8 cellular contexts compared by ENCODE assay signal in genomic region chr12:49903700-49904423, GRCh38. TPM values are rescaled to one million over a fixed set of nuclear protein-coding genes. Genes with fewer than 3 reads are reported as not detected.
DNase-seq lines count a peak whose midpoint lies in the region; ATAC-seq, FAIRE-seq and TF ChIP-seq lines count a peak whose summit lies in the region.
"Had no signal": no experiment of that assay in that cellular context is flagged by ENCODE, and none has a peak within 500 bp of the region (broad histone marks: within the 10 kb centered on the region; RNA-seq: fewer than 3 reads in every experiment).

Gene FAIM2, minus strand, starts transcription at chr12:49903900. Its CDS starts 108 bp downstream, at chr12:49903792.

- H2AFZ ChIP-seq in mammary epithelial cell (ENCODE audit: low read depth, low read length): no peak within 1 kb of the TSS

- no peaks in the 10 kb centered on the region for H3K27me3 ChIP-seq in mammary epithelial cell (ENCODE audit: insufficient read depth, low read length)

- BruUV-seq in mammary epithelial cell (replicated peaks; lab: Mats Ljungman, UMichigan): no TSS peak

- in situ Hi-C loops in mammary epithelial cell (cut with MboI; ENCODE audit: low sequenced_read_pairs in 2 of 2): no loop called here

- H3K9ac ChIP-seq in mammary epithelial cell (ENCODE audit: insufficient read depth, low read length): no peak within 1 kb of the TSS
- H3K9ac ChIP-seq in kidney (ENCODE audit: low read length in 2 of 2): no peak within 1 kb of the TSS

- ATAC-seq in GM19395 (IDR thresholded peaks at IDR 0.05; ENCODE audit: unreplicated experiment): no peak

- peak within 1 kb of the TSS; percentile 42 for H3K4me3 ChIP-seq in Jurkat, Clone E6-1 (ENCODE audit: low read length)
- no peak within 1 kb of the TSS for H3K4me3 ChIP-seq in mammary epithelial cell (replicated peaks in 1 of 3; ENCODE audit: insufficient read depth in 1 of 3, low read depth in 2 of 3, low read length in 3 of 3)
- H3K4me3 ChIP-seq in kidney (ENCODE audit: low read length in 2 of 2): no peak within 1 kb of the TSS

- no peak within 1 kb of the TSS for H3K27ac ChIP-seq in mammary epithelial cell (ENCODE audit: insufficient read depth, low read depth, low read length)
- H3K27ac ChIP-seq in kidney (ENCODE audit: low read depth in 2 of 2, low read length in 2 of 2): no peak within 1 kb of the TSS
- H3K27ac ChIP-seq: VCaP had no signal

- intact Hi-C loops in mammary epithelial cell (cut with micrococcal nuclease) (no loop called here), kidney (cut with DNase I) (no loop called here)

- H3K9me3 ChIP-seq in mammary epithelial cell (replicated peaks; ENCODE audit: insufficient read depth, low read length): no peaks in the 10 kb centered on the region
- H3K9me3 ChIP-seq in kidney (ENCODE audit: control insufficient read depth in 1 of 2, low read length in 2 of 2): no peaks in the 10 kb centered on the region

- FAIRE-seq in kidney (lab: Jason Lieb, UNC): no peak

- 100% methylated on average over 4 of the region's 56 CpGs for WGBS in mammary epithelial cell (ENCODE audit: low coverage, missing lambda C conversion rate)

- dilution Hi-C loops in mammary epithelial cell (cut with HindIII; ENCODE audit: low sequenced_read_pairs): loop anchor here (5.0 kb wide), 2 partner anchors 37 to 103 kb away; no protein-coding TSS in a partner anchor

- CTCF ChIA-PET in mammary epithelial cell (lab: Charles Lee; ENCODE audit: low non-redundant PET): no interaction called here

- DNase-seq in Jurkat, Clone E6-1 (ENCODE audit: low read depth, low spot score): peak; percentile 25
- DNase-seq in T-helper 9 cell: peak; percentile 19
- no peak for DNase-seq in mammary epithelial cell
- DNase-seq in kidney: peak; percentile 88
- DNase-seq in stimulated activated CD4-positive, alpha-beta T cell treated with anti-CD3 and anti-CD28 coated beads, Interleukin-4, amount 100 ng/mL, for 4 hours: peak; percentile 42 to 44
- DNase-seq in GM10266 (ENCODE audit: extremely low spot score): no peak

- H3K4me1 ChIP-seq in mammary epithelial cell (ENCODE audit: insufficient read depth, low read length) (peaks cover 3% of the 10 kb centered on the region), kidney (ENCODE audit: control insufficient read depth in 1 of 2, insufficient read depth in 1 of 2, low read depth in 1 of 2, low read length in 2 of 2) (peaks cover 0 to 4% of the 10 kb centered on the region in 2 donors)

- no peaks in the 10 kb centered on the region for H3K79me2 ChIP-seq in mammary epithelial cell (ENCODE audit: insufficient read depth, low read length)

- no peaks in the 10 kb centered on the region for H4K20me1 ChIP-seq in mammary epithelial cell (ENCODE audit: insufficient read depth, low read length)

- H3K36me3 ChIP-seq in mammary epithelial cell (ENCODE audit: insufficient read depth, low read length) (no peaks in the 10 kb centered on the region), kidney (ENCODE audit: control insufficient read depth in 1 of 2, insufficient read depth in 2 of 2, low read length in 2 of 2) (no peaks in the 10 kb centered on the region)

- TF ChIP-seq CTCF in mammary epithelial cell (conservative IDR thresholded peaks at IDR 0.05 in 1 of 2, IDR thresholded peaks at IDR 0.05 in 1 of 2; ENCODE audit: extremely low read depth in 1 of 2, insufficient read depth in 1 of 2, low read depth in 1 of 2, low read length in 2 of 2) (no peak), kidney (IDR thresholded peaks at IDR 0.05; ENCODE audit: borderline replicate concordance, extremely low read depth, insufficient read depth) (no peak), GM10266 (IDR thresholded peaks at IDR 0.05; ENCODE audit: control insufficient read depth, insufficient read depth, low read depth, missing control alignments) (no peak)

- H3K4me2 ChIP-seq in mammary epithelial cell (ENCODE audit: insufficient read depth, low read depth, low read length): peak within 1 kb of the TSS; percentile 48

RNA-seq across cellular contexts. Expression of gene FAIM2, which starts in this region (rescaled TPM):
- polyA plus RNA-seq in Jurkat, Clone E6-1 (2012; ENCODE audit: insufficient read depth, insufficient read length): 0.25 TPM
- total RNA-seq in mammary epithelial cell (not detected), kidney (5.5 TPM)
- polyA plus RNA-seq in mammary epithelial cell (not detected), kidney (ENCODE audit: insufficient read depth, low read depth, low replicate concordance) (1.3 TPM)
- not detected for polyA minus RNA-seq in mammary epithelial cell

Comparison
In these comparisons a context has a peak if more than half of its experiments do, and no peak if none do; other contexts are left out.
1. DNase-seq: peak in Jurkat, Clone E6-1 (single experiment), T-helper 9 cell (single experiment), kidney (single experiment) and stimulated activated CD4-positive, alpha-beta T cell treated with anti-CD3 and anti-CD28 coated beads, Interleukin-4, amount 100 ng/mL, for 4 hours (2 of 2); none in mammary epithelial cell (single experiment) and GM10266 (single experiment).